ENCODE assay signal across 14 cellular contexts in genomic region chr7:135282621-135283295, GRCh38. TPM values are rescaled to one million over a fixed set of nuclear protein-coding genes. Genes with fewer than 3 reads are reported as not detected.
A peak's percentile ranks its signal among the peaks of the same experiment; 100 is the strongest.
DNase-seq lines count a peak whose midpoint lies in the region; ATAC-seq and TF ChIP-seq lines count a peak whose summit lies in the region.
"Had no signal": no experiment of that assay in that cellular context is flagged by ENCODE, and none has a peak within 500 bp of the region (broad histone marks: within the 10 kb centered on the region; RNA-seq: fewer than 3 reads in every experiment).

No MANE protein-coding gene starts in this region.

- DNase-seq in ELR (ENCODE audit: low read depth) (peak; percentile 25), astrocyte of the spinal cord (ENCODE audit: low read depth, low spot score) (peak; percentile 88), left lobe of liver (ENCODE audit: low spot score) (no peak), transverse colon (no peak)
- DNase-seq in stimulated activated CD4-positive, alpha-beta T cell treated with anti-CD3 and anti-CD28 coated beads, Interleukin-4, amount 100 ng/mL, for 24 hours, result no peak
- DNase-seq: amniotic stem cell, C1 segment of cervical spinal cord, immature natural killer cell, posterior cingulate gyrus, trophoblast cell had no signal

- in situ Hi-C loops in astrocyte of the spinal cord (cut with HindIII; ENCODE audit: low sequenced_read_pairs) (no loop called here), transverse colon (cut with MboI; ENCODE audit: low pct_ligation_motif_present in 1 of 4, low pct_unique_long_range_greater_than_20kb in 1 of 4, low sequenced_read_pairs in 3 of 4) (loop anchor here in 2 of 4 donors (10.0 to 25.0 kb wide), 2 partner anchors 280 to 362 kb away; partner anchors contain the start of gene NUP205 (in 2 of the 2))

- TF ChIP-seq EP300 in transverse colon (IDR thresholded peaks at IDR 0.05; ENCODE audit: low read depth), result no peak

- H3K36me3 ChIP-seq in ACC112 (ENCODE audit: insufficient read depth, low read length) (no peaks in the 10 kb centered on the region), transverse colon (no peaks in the 10 kb centered on the region)
- H3K36me3 ChIP-seq: gastroesophageal sphincter had no signal

- H3K4me1 ChIP-seq in ACC112 (ENCODE audit: control insufficient read depth, insufficient read depth, low read length, unreplicated experiment), result peaks cover 15% of the 10 kb centered on the region
- H3K4me1 ChIP-seq in transverse colon, result peaks cover 0 to 9% (median 3%) of the 10 kb centered on the region in 4 donors

- no peaks in the 10 kb centered on the region for H3K79me2 ChIP-seq in ACC112 (ENCODE audit: control insufficient read depth, insufficient read depth, low read length, unreplicated experiment)

- peak; percentile 12 for ATAC-seq in left lobe of liver
- ATAC-seq in GM18861 (IDR thresholded peaks at IDR 0.05; ENCODE audit: unreplicated experiment), result no peak
- no peak for ATAC-seq in HG02759 (IDR thresholded peaks at IDR 0.05; ENCODE audit: unreplicated experiment)
- ATAC-seq: gastroesophageal sphincter had no signal

- no peak for TF ChIP-seq POLR2A in transverse colon (IDR thresholded peaks at IDR 0.05)

- H3K4me3 ChIP-seq in ACC112 (ENCODE audit: low read depth, low read length) (no peak overlapping the region), astrocyte of the spinal cord (ENCODE audit: low read depth, low read length) (no peak overlapping the region), transverse colon (no peak overlapping the region)
- H3K4me3 ChIP-seq: gastroesophageal sphincter had no signal

- 78 to 90% methylated on average over 9 to 10 of the region's 10 CpGs for WGBS in transverse colon (ENCODE audit: low coverage in 1 of 2), 2 donors

- H3K27ac ChIP-seq in ACC112 (ENCODE audit: low read depth, low read length), result no peak overlapping the region
- H3K27ac ChIP-seq in transverse colon, result no peak overlapping the region

- no peaks in the 10 kb centered on the region for H3K9me3 ChIP-seq in transverse colon
- H3K9me3 ChIP-seq: gastroesophageal sphincter had no signal

- no peaks in the 10 kb centered on the region; the same call in 1 of the 2 replicates for H3K27me3 ChIP-seq in ACC112 (ENCODE audit: insufficient read depth, low read length)
- peaks cover 18% of the 10 kb centered on the region for H3K27me3 ChIP-seq in transverse colon
- H3K27me3 ChIP-seq: gastroesophageal sphincter had no signal

- intact Hi-C loops in transverse colon (cut with DNase I; ENCODE audit: low total_unique reads), result loop anchor here (5.0 kb wide), 1 partner anchor 275 kb away; the partner anchor contains the start of gene NUP205

- H2AFZ ChIP-seq in ACC112 (ENCODE audit: low read length, unreplicated experiment), result peak overlapping the region; percentile 6

- TF ChIP-seq CTCF in astrocyte of the spinal cord (IDR thresholded peaks at IDR 0.05; ENCODE audit: low read depth, low read length), result no peak
- TF ChIP-seq CTCF in transverse colon (IDR thresholded peaks at IDR 0.05), result no peak

RNA-seq across cellular contexts. Expression of gene STRA8, which starts 49.1 kb away (rescaled TPM):
- total RNA-seq in left lobe of liver, result not detected
- total RNA-seq in transverse colon, result not detected
- total RNA-seq: gastroesophageal sphincter had no signal

Comparison
In these comparisons a context has a peak if more than half of its experiments do, and no peak if none do; other contexts are left out.
1. DNase-seq: peak in ELR (single experiment) and astrocyte of the spinal cord (single experiment); none in left lobe of liver (single experiment), transverse colon (single experiment) and stimulated activated CD4-positive, alpha-beta T cell treated with anti-CD3 and anti-CD28 coated beads, Interleukin-4, amount 100 ng/mL, for 24 hours (single experiment).